ENCODE assay signal across 17 cellular contexts in the genomic region with DNA sequence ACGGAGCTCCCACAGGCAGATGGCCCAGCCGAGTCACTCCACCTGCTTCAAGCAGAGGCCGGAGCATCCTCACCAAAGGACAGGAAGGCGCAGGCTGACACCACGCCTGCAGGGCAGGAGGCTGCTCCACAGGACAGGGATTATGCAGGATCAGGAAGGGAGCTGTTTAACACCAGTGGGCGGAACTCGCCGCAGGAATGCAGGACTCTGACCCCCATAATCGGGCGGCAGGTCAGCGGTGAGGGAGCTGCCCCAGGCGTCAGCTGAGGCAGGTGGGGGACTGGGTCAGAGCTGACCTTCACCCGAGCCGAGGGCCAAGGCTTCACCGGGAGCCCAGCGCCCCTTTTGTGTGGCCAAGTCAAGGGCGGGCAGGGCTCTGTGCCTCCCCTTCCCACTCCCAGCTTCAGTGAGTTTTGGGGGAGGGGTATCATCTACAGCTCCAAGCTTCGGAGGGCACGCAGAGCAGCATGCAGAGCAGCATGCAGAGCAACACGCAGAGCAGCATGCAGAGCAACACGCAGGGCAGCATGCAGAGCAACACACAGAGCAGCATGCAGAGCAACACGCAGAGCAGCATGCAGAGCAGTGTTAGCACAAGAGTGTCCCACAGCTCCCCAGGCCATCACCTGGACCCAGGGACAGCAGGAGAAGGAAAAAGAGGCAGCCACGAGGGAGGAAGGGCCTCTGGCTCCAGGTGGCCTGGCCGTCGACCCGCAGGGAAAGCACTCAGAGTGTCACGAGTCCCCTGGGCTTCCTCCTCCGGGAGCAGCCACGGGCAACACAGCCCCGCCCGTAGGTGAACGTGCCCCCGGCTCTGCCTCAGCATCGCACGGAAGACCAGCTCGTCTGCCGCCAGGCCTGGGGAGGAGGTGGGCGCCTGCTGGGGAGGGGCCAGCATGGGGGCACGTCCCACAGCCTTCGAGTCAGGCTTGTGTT.
DNase-seq lines count a peak whose midpoint lies in the region; ATAC-seq, FAIRE-seq and TF ChIP-seq lines count a peak whose summit lies in the region.
"Had no signal": no experiment of that assay in that cellular context is flagged by ENCODE, and none has a peak within 500 bp of the region (broad histone marks: within the 10 kb centered on the region; RNA-seq: fewer than 3 reads in every experiment).

No MANE protein-coding gene starts in this region.

- no peak overlapping the region for H3K4me3 Mint-ChIP-seq in GM23338
- H3K4me3 Mint-ChIP-seq: activated CD4-positive, alpha-beta T cell treated with anti-CD3 and anti-CD28 coated beads for 36 hours had no signal

- 42 to 46% methylated on average over 35 to 39 of the region's 40 CpGs for WGBS in GM23248 (ENCODE audit: low coverage in 1 of 2, low lambda C conversion rate in 2 of 2, missing lambda C conversion rate in 2 of 2), 2 experiments

- no peak; the same call in 1 of the 3 replicates for ATAC-seq in GM23338
- ATAC-seq: activated CD4-positive, alpha-beta T cell treated with anti-CD3 and anti-CD28 coated beads for 36 hours; PC-3 had no signal

- TF ChIP-seq CTCF in GM23338 (conservative IDR thresholded peaks at IDR 0.05; ENCODE audit: low read depth in 2 of 2) (no peak), kidney (IDR thresholded peaks at IDR 0.05; ENCODE audit: borderline replicate concordance, extremely low read depth, insufficient read depth) (no peak)

- intact Hi-C loops in kidney (cut with DNase I), result no loop called here

- no peaks in the 10 kb centered on the region; the same call in 2 of the 3 replicates for H3K36me3 Mint-ChIP-seq in GM23338 (ENCODE audit: low read depth)

- peak overlapping the region; percentile 65; the same call in 1 of the 2 replicates for H3K27ac Mint-ChIP-seq in GM23338
- H3K27ac Mint-ChIP-seq: activated CD4-positive, alpha-beta T cell treated with anti-CD3 and anti-CD28 coated beads for 36 hours had no signal

- H3K36me3 ChIP-seq in GM23338 (ENCODE audit: insufficient read depth) (no peaks in the 10 kb centered on the region), kidney (ENCODE audit: control insufficient read depth in 1 of 2, insufficient read depth in 2 of 2, low read length in 2 of 2) (no peaks in the 10 kb centered on the region), GM23248 (ENCODE audit: low read depth) (no peaks in the 10 kb centered on the region)
- H3K36me3 ChIP-seq: SJCRH30 had no signal

- H3K4me1 Mint-ChIP-seq in GM23338, result peaks cover 33% of the 10 kb centered on the region
- H3K4me1 Mint-ChIP-seq: activated CD4-positive, alpha-beta T cell treated with anti-CD3 and anti-CD28 coated beads for 36 hours had no signal

- H3K9me3 Mint-ChIP-seq in GM23338, result no peaks in the 10 kb centered on the region

- DNase-seq in GM23338 (ENCODE audit: low spot score), result no peak
- DNase-seq in NCI-H69 (lab: John Stamatoyannopoulos, UW), result peak; percentile 10
- peak; percentile 64 for DNase-seq in kidney
- DNase-seq in renal cortical epithelial cell (ENCODE audit: low read depth), result peak; percentile 18
- no peak for DNase-seq in C1 segment of cervical spinal cord (lab: John Stamatoyannopoulos, UW)
- no peak for DNase-seq in NCI-H2081 (lab: John Stamatoyannopoulos, UW)
- no peak for DNase-seq in GM23248
- DNase-seq: activated CD4-positive, alpha-beta T cell treated with anti-CD3 and anti-CD28 coated beads for 36 hours; DMS53; kidney glomerular epithelial cell; NCI-H1694 treated with DMSO at 0.1 percent for 48 hours; NCI-H524 treated with DMSO at 0.1 percent for 48 hours; PC-3; SJCRH30; testis had no signal

- no peaks in the 10 kb centered on the region for H3K79me2 ChIP-seq in GM23338 (replicated peaks; ENCODE audit: insufficient read depth)
- H3K79me2 ChIP-seq in GM23248 (ENCODE audit: insufficient read depth), result no peaks in the 10 kb centered on the region
- H3K79me2 ChIP-seq: parathyroid adenoma had no signal

- in situ Hi-C loops in GM23248 (cut with MboI), result no loop called here

- H3K4me1 ChIP-seq in GM23338 (ENCODE audit: insufficient read depth) (no peaks in the 10 kb centered on the region), kidney (ENCODE audit: control insufficient read depth in 1 of 2, insufficient read depth in 1 of 2, low read depth in 1 of 2, low read length in 2 of 2) (peaks cover 0 to 4% of the 10 kb centered on the region in 2 donors), GM23248 (ENCODE audit: insufficient read depth) (no peaks in the 10 kb centered on the region)
- H3K4me1 ChIP-seq: parathyroid adenoma, SJCRH30, testis had no signal

- H3K27me3 Mint-ChIP-seq in GM23338 (ENCODE audit: insufficient read depth, low read depth, poor library complexity), result peaks cover 11% of the 10 kb centered on the region

- H4K20me1 ChIP-seq in GM23338 (replicated peaks; ENCODE audit: insufficient read depth) (no peaks in the 10 kb centered on the region), GM23248 (ENCODE audit: insufficient read depth) (no peaks in the 10 kb centered on the region)

- H3K4me3 ChIP-seq in GM23338 (no peak overlapping the region), kidney (ENCODE audit: low read length in 2 of 2) (no peak overlapping the region), GM23248 (no peak overlapping the region)
- H3K4me3 ChIP-seq: SJCRH30, smooth muscle cell, testis had no signal

- no peaks in the 10 kb centered on the region for H3K9me2 ChIP-seq in GM23338 (ENCODE audit: insufficient read depth)
- no peaks in the 10 kb centered on the region for H3K9me2 ChIP-seq in GM23248 (ENCODE audit: insufficient read depth)

- no peak overlapping the region for H3K9ac ChIP-seq in kidney (ENCODE audit: low read length in 2 of 2)
- no peak overlapping the region for H3K9ac ChIP-seq in GM23248
- H3K9ac ChIP-seq: parathyroid adenoma had no signal

- H3K4me2 ChIP-seq in GM23338, result no peak overlapping the region
- no peak overlapping the region for H3K4me2 ChIP-seq in GM23248 (ENCODE audit: unreplicated experiment)
- H3K4me2 ChIP-seq: smooth muscle cell had no signal

- H3K27me3 ChIP-seq in GM23338 (ENCODE audit: insufficient read depth) (no peaks in the 10 kb centered on the region), GM23248 (replicated peaks; ENCODE audit: insufficient read depth) (no peaks in the 10 kb centered on the region)
- H3K27me3 ChIP-seq: SJCRH30, testis had no signal

- no peak for FAIRE-seq in kidney (lab: Jason Lieb, UNC)

- H3F3A ChIP-seq in GM23338 (replicated peaks; ENCODE audit: low read depth) (no peaks in the 10 kb centered on the region), GM23248 (ENCODE audit: insufficient read depth) (no peaks in the 10 kb centered on the region)

- H3K27ac ChIP-seq in GM23338 (ENCODE audit: low read depth) (no peak overlapping the region), kidney (ENCODE audit: low read depth in 2 of 2, low read length in 2 of 2) (no peak overlapping the region), GM23248 (no peak overlapping the region)
- H3K27ac ChIP-seq: parathyroid adenoma, SJCRH30, testis had no signal

- H3K9me3 ChIP-seq in kidney (ENCODE audit: control insufficient read depth in 1 of 2, low read length in 2 of 2), result no peaks in the 10 kb centered on the region
- no peaks in the 10 kb centered on the region for H3K9me3 ChIP-seq in GM23248 (ENCODE audit: low read depth)
- H3K9me3 ChIP-seq: SJCRH30, testis had no signal

- H2AFZ ChIP-seq in GM23338 (peak overlapping the region; percentile 43; the same call in 1 of the 2 replicates), GM23248 (no peak overlapping the region)
- H2AFZ ChIP-seq: parathyroid adenoma had no signal

TF ChIP-seq in GM23338, 12 proteins besides CTCF, POLR2A, EP300 and RAD21:
- no peak for TF ChIP-seq JUNB (IDR thresholded peaks at IDR 0.05; ENCODE audit: unreplicated experiment)
- no peak for TF ChIP-seq EZH2phosphoT487 (IDR thresholded peaks at IDR 0.05; ENCODE audit: unreplicated experiment)
- TF ChIP-seq STAT1 (IDR thresholded peaks at IDR 0.05; ENCODE audit: unreplicated experiment), result no peak

Comparison
In these comparisons a context has a peak if more than half of its experiments do, and no peak if none do; other contexts are left out.
1. DNase-seq: peak in NCI-H69 (single experiment), kidney (single experiment) and renal cortical epithelial cell (single experiment); none in GM23338 (single experiment), C1 segment of cervical spinal cord (0 of 14), NCI-H2081 (0 of 2) and GM23248 (single experiment).